Comparison of ENCODE assay signal across 26 cellular contexts in the genomic region with DNA sequence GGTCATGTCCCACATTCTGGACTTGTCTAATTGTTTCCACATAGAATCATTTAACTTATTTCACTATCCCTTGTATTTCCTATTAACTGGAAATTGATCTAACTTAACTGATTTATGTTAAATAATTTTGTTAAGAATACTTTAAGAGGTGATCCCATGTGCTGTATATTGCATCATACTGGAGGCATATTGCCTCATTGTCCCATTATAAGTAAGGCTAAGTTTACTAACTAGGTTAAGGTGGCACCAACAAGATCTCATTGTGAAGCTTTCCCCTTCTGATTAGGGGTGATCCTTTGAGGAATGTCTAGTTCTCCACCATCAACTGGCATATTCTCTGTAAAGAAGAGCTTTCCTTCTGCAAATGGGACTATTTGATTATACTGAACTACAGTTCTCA. TPM values are rescaled to one million over a fixed set of nuclear protein-coding genes. Genes with fewer than 3 reads are reported as not detected.
A peak's percentile ranks its signal among the peaks of the same experiment; 100 is the strongest.
DNase-seq lines count a peak whose midpoint lies in the region; ATAC-seq and TF ChIP-seq lines count a peak whose summit lies in the region.
"Had no signal": no experiment of that assay in that cellular context is flagged by ENCODE, and none has a peak within 500 bp of the region (broad histone marks: within the 10 kb centered on the region; RNA-seq: fewer than 3 reads in every experiment).

No MANE protein-coding gene starts in this region.

- H4K20me1 ChIP-seq in DND-41 (ENCODE audit: insufficient read depth, low read length) = no peaks in the 10 kb centered on the region
- H4K20me1 ChIP-seq in Karpas-422 (ENCODE audit: insufficient read depth, low read depth, low read length) = no peaks in the 10 kb centered on the region

- no peak overlapping the region for H3K27ac Mint-ChIP-seq in activated T-helper 17 cell treated with anti-CD3 and anti-CD28 coated beads, Interleukin-2, amount 50 U/mL, for 72 hours
- H3K27ac Mint-ChIP-seq: activated naive CD4-positive, alpha-beta T cell treated with anti-CD3 and anti-CD28 coated beads, Interleukin-2, amount 50 U/mL, for 24 hours; CD4-positive, alpha-beta T cell; nephron progenitor cell had no signal

- H3K4me3 Mint-ChIP-seq in activated T-helper 17 cell treated with anti-CD3 and anti-CD28 coated beads, Interleukin-2, amount 50 U/mL, for 72 hours = no peak overlapping the region
- H3K4me3 Mint-ChIP-seq: activated naive CD4-positive, alpha-beta T cell treated with anti-CD3 and anti-CD28 coated beads, Interleukin-2, amount 50 U/mL, for 24 hours; activated T-cell treated with anti-CD3 and anti-CD28 coated beads, Interleukin-2, amount 50 U/mL, for 4 hours; CD4-positive, alpha-beta T cell; nephron progenitor cell; T-helper 1 cell treated with Interleukin-12 subunit alpha and Interleukin-12 subunit beta and Interleukin-4 antibody, amounts not matched to agents 30 μg/mL and 1 μg/mL, for 36 hours had no signal

- H3K27ac ChIP-seq in DND-41 (ENCODE audit: low read length) = 0 out of 2 replicates have a peak overlapping the region, but pooled peaks have one; percentile 4
- H3K27ac ChIP-seq in Karpas-422 (ENCODE audit: low read length) = peak overlapping the region; percentile 22; the same call in 1 of the 2 replicates
- H3K27ac ChIP-seq: heart left ventricle, PC-9, thoracic aorta, WERI-Rb-1 had no signal

- H2AFZ ChIP-seq in DND-41 (ENCODE audit: low read depth, low read length) (no peak overlapping the region), Karpas-422 (ENCODE audit: low read length) (peak overlapping the region; percentile 2; the same call in 1 of the 2 replicates)
- H2AFZ ChIP-seq: PC-9 had no signal

- TF ChIP-seq CTCF in DND-41 (IDR thresholded peaks at IDR 0.05; ENCODE audit: borderline replicate concordance, extremely low read depth, low read length, poor library complexity, severe bottlenecking) (no peak), foreskin fibroblast (IDR thresholded peaks at IDR 0.05; ENCODE audit: low read depth, low read length) (no peak), GM10266 (IDR thresholded peaks at IDR 0.05; ENCODE audit: control insufficient read depth, insufficient read depth, low read depth, missing control alignments) (no peak)

- no peak overlapping the region for H3K4me3 ChIP-seq in DND-41 (ENCODE audit: low read depth in 1 of 2, low read length in 2 of 2)
- no peak overlapping the region for H3K4me3 ChIP-seq in Karpas-422 (ENCODE audit: low read length)
- H3K4me3 ChIP-seq in foreskin fibroblast (ENCODE audit: low read depth in 1 of 2, low read length in 2 of 2) = no peak overlapping the region
- H3K4me3 ChIP-seq: GM12878, heart left ventricle, PC-9, thoracic aorta had no signal

- no peaks in the 10 kb centered on the region for H3K9me2 ChIP-seq in Karpas-422 (replicated peaks; ENCODE audit: insufficient read depth, low read length)

- H3K9me3 ChIP-seq in DND-41 (ENCODE audit: insufficient read depth, low read length, severe bottlenecking) (no peaks in the 10 kb centered on the region), Karpas-422 (ENCODE audit: low read length) (no peaks in the 10 kb centered on the region)
- H3K9me3 ChIP-seq: thoracic aorta had no signal

- no peaks in the 10 kb centered on the region for H3K36me3 Mint-ChIP-seq in activated T-helper 17 cell treated with anti-CD3 and anti-CD28 coated beads, Interleukin-2, amount 50 U/mL, for 72 hours (ENCODE audit: low read depth)
- H3K36me3 Mint-ChIP-seq: activated naive CD4-positive, alpha-beta T cell treated with anti-CD3 and anti-CD28 coated beads, Interleukin-2, amount 50 U/mL, for 24 hours had no signal

- H3K79me2 ChIP-seq in DND-41 (ENCODE audit: insufficient read depth, low read length) (no peaks in the 10 kb centered on the region), Karpas-422 (ENCODE audit: low read length) (no peaks in the 10 kb centered on the region)

- H3K36me3 ChIP-seq in DND-41 (ENCODE audit: insufficient read depth, low read length) = no peaks in the 10 kb centered on the region
- H3K36me3 ChIP-seq in Karpas-422 (ENCODE audit: insufficient read depth, low read length) = no peaks in the 10 kb centered on the region
- H3K36me3 ChIP-seq: thoracic aorta, WERI-Rb-1 had no signal

- H3K4me2 ChIP-seq in DND-41 (ENCODE audit: insufficient read depth, low read length) = no peak overlapping the region
- no peak overlapping the region for H3K4me2 ChIP-seq in Karpas-422 (ENCODE audit: low read depth, low read length, poor library complexity, severe bottlenecking)
- H3K4me2 ChIP-seq: PC-9 had no signal

- no peak for DNase-seq in DND-41
- no peak for DNase-seq in Karpas-422
- peak; percentile 38 for DNase-seq in amniotic epithelial cell (ENCODE audit: low read depth)
- DNase-seq in foreskin fibroblast = peak; percentile 40 to 77
- DNase-seq in NCI-H82 (lab: John Stamatoyannopoulos, UW) = no peak
- DNase-seq in GM10266 (ENCODE audit: extremely low spot score) = no peak
- DNase-seq: activated T-cell treated with anti-CD3 and anti-CD28 coated beads, Interleukin-2, amount 50 U/mL, for 4 hours; CD4-positive, alpha-beta T cell; effector CD8-positive, alpha-beta T cell; heart left ventricle; midbrain; NCI-H1694 treated with DMSO at 0.1 percent for 48 hours; NCI-H2227 treated with DMSO at 0.1 percent for 48 hours; NCI-H774; nephron progenitor cell; PC-9; WERI-Rb-1 had no signal

- ATAC-seq in DND-41 (ENCODE audit: insufficient read depth, low read depth) = no peak
- ATAC-seq in activated T-helper 17 cell treated with anti-CD3 and anti-CD28 coated beads, Interleukin-2, amount 50 U/mL, for 72 hours (replicated peaks) = no peak
- ATAC-seq: activated T-cell treated with anti-CD3 and anti-CD28 coated beads, Interleukin-2, amount 50 U/mL, for 4 hours; esophagus mucosa; GM12878; heart left ventricle; left lobe of liver had no signal

- no peaks in the 10 kb centered on the region for H3K9me3 Mint-ChIP-seq in activated T-helper 17 cell treated with anti-CD3 and anti-CD28 coated beads, Interleukin-2, amount 50 U/mL, for 72 hours
- H3K9me3 Mint-ChIP-seq: activated naive CD4-positive, alpha-beta T cell treated with anti-CD3 and anti-CD28 coated beads, Interleukin-2, amount 50 U/mL, for 24 hours; activated T-cell treated with anti-CD3 and anti-CD28 coated beads, Interleukin-2, amount 50 U/mL, for 4 hours; CD4-positive, alpha-beta T cell; T-helper 1 cell treated with Interleukin-12 subunit alpha and Interleukin-12 subunit beta and Interleukin-4 antibody, amounts not matched to agents 30 μg/mL and 1 μg/mL, for 36 hours had no signal

- no peak overlapping the region for H3K9ac ChIP-seq in DND-41 (ENCODE audit: low read depth, low read length)
- no peak overlapping the region for H3K9ac ChIP-seq in Karpas-422 (ENCODE audit: low read length)

- H3K4me1 Mint-ChIP-seq in activated T-helper 17 cell treated with anti-CD3 and anti-CD28 coated beads, Interleukin-2, amount 50 U/mL, for 72 hours = no peaks in the 10 kb centered on the region
- H3K4me1 Mint-ChIP-seq: nephron progenitor cell had no signal

- H3K4me1 ChIP-seq in DND-41 (ENCODE audit: insufficient read depth, low read length) = 0 out of 2 replicates have a peak, but pooled peaks cover 2% of the 10 kb centered on the region
- peaks cover 5% of the 10 kb centered on the region; the same call in 1 of the 2 replicates for H3K4me1 ChIP-seq in Karpas-422 (ENCODE audit: low read length)
- H3K4me1 ChIP-seq: heart left ventricle had no signal

- H3K27me3 Mint-ChIP-seq in activated T-helper 17 cell treated with anti-CD3 and anti-CD28 coated beads, Interleukin-2, amount 50 U/mL, for 72 hours = no peaks in the 10 kb centered on the region
- H3K27me3 Mint-ChIP-seq: activated naive CD4-positive, alpha-beta T cell treated with anti-CD3 and anti-CD28 coated beads, Interleukin-2, amount 50 U/mL, for 24 hours; CD4-positive, alpha-beta T cell had no signal

- H3K27me3 ChIP-seq in DND-41 (ENCODE audit: insufficient read depth, low read length, poor library complexity) = no peaks in the 10 kb centered on the region
- no peaks in the 10 kb centered on the region for H3K27me3 ChIP-seq in Karpas-422 (ENCODE audit: low read length)
- H3K27me3 ChIP-seq: heart left ventricle had no signal

RNA-seq across cellular contexts. Expression of gene MAP1A, which starts 24.4 kb away (rescaled TPM):
- 1.4 and 1.8 TPM in 2 replicates for total RNA-seq in Karpas-422 (2014; rRNA removed; shearing (Covaris generic); ENCODE audit: low replicate concordance)
- total RNA-seq in activated T-helper 17 cell treated with anti-CD3 and anti-CD28 coated beads, Interleukin-2, amount 50 U/mL, for 72 hours = 1 to 10 TPM; 1.7 to 3.5 TPM

RNA-seq across cellular contexts. Expression of gene PPIP5K1, which starts 48.2 kb away (rescaled TPM):
- total RNA-seq in Karpas-422 (2014; rRNA removed; shearing (Covaris generic); ENCODE audit: low replicate concordance) = 31.5 and 33.6 TPM in 2 replicates
- 10 to 100 TPM; 20.2 to 43.6 TPM for total RNA-seq in activated T-helper 17 cell treated with anti-CD3 and anti-CD28 coated beads, Interleukin-2, amount 50 U/mL, for 72 hours

RNA-seq across cellular contexts. Expression of gene TP53BP1, which starts 48.8 kb away (rescaled TPM):
- total RNA-seq in Karpas-422 (2014; rRNA removed; shearing (Covaris generic); ENCODE audit: low replicate concordance) = 62.7 and 82.3 TPM in 2 replicates
- total RNA-seq in activated T-helper 17 cell treated with anti-CD3 and anti-CD28 coated beads, Interleukin-2, amount 50 U/mL, for 72 hours = 10 to 100 TPM; 29.9 to 30.9 TPM

RNA-seq across cellular contexts. Expression of gene CKMT1B, which starts 52.0 kb away (rescaled TPM):
- total RNA-seq in Karpas-422 (2014; rRNA removed; shearing (Covaris generic); ENCODE audit: low replicate concordance) = not detected in 2 replicates
- under 1 TPM in 1 of 2 donors, not detected in 1; 0.32 TPM for total RNA-seq in activated T-helper 17 cell treated with anti-CD3 and anti-CD28 coated beads, Interleukin-2, amount 50 U/mL, for 72 hours
- total RNA-seq: CD4-positive, alpha-beta T cell; chondrocyte; M059J; PC-9; thoracic aorta had no signal

Comparison
In these comparisons a context has a peak if more than half of its experiments do, and no peak if none do; other contexts are left out.
1. DNase-seq: peak in amniotic epithelial cell (single experiment) and foreskin fibroblast (2 of 2); none in DND-41 (single experiment), Karpas-422 (single experiment), NCI-H82 (single experiment) and GM10266 (single experiment).